ENCODE assay signal across 11 cellular contexts in genomic region chr12:109760031-109760929, GRCh38. TPM values are rescaled to one million over a fixed set of nuclear protein-coding genes. Genes with fewer than 3 reads are reported as not detected.
DNase-seq lines count a peak whose midpoint lies in the region; ATAC-seq and TF ChIP-seq lines count a peak whose summit lies in the region.
"Had no signal": no experiment of that assay in that cellular context is flagged by ENCODE, and none has a peak within 500 bp of the region (broad histone marks: within the 10 kb centered on the region; RNA-seq: fewer than 3 reads in every experiment).

No MANE protein-coding gene starts in this region.

- peak overlapping the region in 42 of 59 donors; percentile 4 to 74 (median 50) for H3K27ac ChIP-seq in dorsolateral prefrontal cortex
- H3K27ac ChIP-seq: KMS-11 had no signal

- peaks cover 21% of the 10 kb centered on the region for H3K9me3 Mint-ChIP-seq in nephron progenitor cell
- peaks cover 21% of the 10 kb centered on the region for H3K9me3 Mint-ChIP-seq in activated CD4-positive, alpha-beta T cell treated with anti-CD3 and anti-CD28 coated beads for 36 hours (ENCODE audit: low read depth)

- H3K27ac Mint-ChIP-seq in nephron progenitor cell = no peak overlapping the region
- H3K27ac Mint-ChIP-seq in activated CD4-positive, alpha-beta T cell treated with anti-CD3 and anti-CD28 coated beads for 36 hours = no peak overlapping the region
- H3K27ac Mint-ChIP-seq: activated naive CD4-positive, alpha-beta T cell treated with anti-CD3 and anti-CD28 coated beads, Interleukin-2, amount 50 U/mL, for 24 hours had no signal

- DNase-seq in DMS 273 treated with DMSO at 0.1 percent for 48 hours (lab: John Stamatoyannopoulos, UW) (peak; percentile 23), NCI-H2029 treated with DMSO at 0.1 percent for 48 hours (lab: John Stamatoyannopoulos, UW) (peak; percentile 76), dorsolateral prefrontal cortex (peak in 7 of 10 donors; percentile 18 to 45 (median 40)), nephron progenitor cell (peak; percentile 1), ureter (ENCODE audit: low spot score) (no peak), NCI-H2107 (lab: John Stamatoyannopoulos, UW) (no peak)
- no peak for DNase-seq in activated CD4-positive, alpha-beta T cell treated with anti-CD3 and anti-CD28 coated beads for 36 hours
- DNase-seq: T-helper 9 cell had no signal

- CTCF ChIA-PET in activated CD4-positive, alpha-beta T cell treated with anti-CD3 and anti-CD28 coated beads for 36 hours (lab: Charles Lee) = interaction anchor here (0.6 kb wide), 1 partner anchor 162 kb away, joined by 3 read pairs; no protein-coding TSS in a partner anchor

- no peaks in the 10 kb centered on the region for H3K27me3 Mint-ChIP-seq in nephron progenitor cell (ENCODE audit: low read depth, poor library complexity)
- H3K27me3 Mint-ChIP-seq in activated CD4-positive, alpha-beta T cell treated with anti-CD3 and anti-CD28 coated beads for 36 hours = peaks cover 4% of the 10 kb centered on the region
- H3K27me3 Mint-ChIP-seq: activated naive CD4-positive, alpha-beta T cell treated with anti-CD3 and anti-CD28 coated beads, Interleukin-2, amount 50 U/mL, for 24 hours had no signal

- H3K4me3 Mint-ChIP-seq in nephron progenitor cell = no peak overlapping the region
- H3K4me3 Mint-ChIP-seq in activated CD4-positive, alpha-beta T cell treated with anti-CD3 and anti-CD28 coated beads for 36 hours = no peak overlapping the region
- H3K4me3 Mint-ChIP-seq: activated naive CD4-positive, alpha-beta T cell treated with anti-CD3 and anti-CD28 coated beads, Interleukin-2, amount 50 U/mL, for 24 hours had no signal

- POLR2A ChIA-PET in activated CD4-positive, alpha-beta T cell treated with anti-CD3 and anti-CD28 coated beads for 36 hours (lab: Charles Lee) = no interaction called here

- no peak overlapping the region for H3K4me3 ChIP-seq in dorsolateral prefrontal cortex

- intact Hi-C loops in dorsolateral prefrontal cortex (cut with DNase I) = no loop called here
- intact Hi-C loops in activated CD4-positive, alpha-beta T cell treated with anti-CD3 and anti-CD28 coated beads for 36 hours (cut with DNase I, micrococcal nuclease) = no loop called here

- H3K36me3 Mint-ChIP-seq in nephron progenitor cell (ENCODE audit: low read depth) = peaks cover 16% of the 10 kb centered on the region
- H3K36me3 Mint-ChIP-seq in activated CD4-positive, alpha-beta T cell treated with anti-CD3 and anti-CD28 coated beads for 36 hours (ENCODE audit: low read depth) = peaks cover 5% of the 10 kb centered on the region

- TF ChIP-seq CTCF in dorsolateral prefrontal cortex (IDR thresholded peaks at IDR 0.05 in 54 of 56, conservative IDR thresholded peaks at IDR 0.05 in 2 of 56; ENCODE audit: low read depth in 1 of 56, partially characterized antibody in 56 of 56) = no peak
- TF ChIP-seq CTCF in nephron progenitor cell (IDR thresholded peaks at IDR 0.05) = no peak

- H3K4me1 Mint-ChIP-seq in nephron progenitor cell = peaks cover 15% of the 10 kb centered on the region
- peaks cover 5% of the 10 kb centered on the region for H3K4me1 Mint-ChIP-seq in activated CD4-positive, alpha-beta T cell treated with anti-CD3 and anti-CD28 coated beads for 36 hours

- no peak for ATAC-seq in activated CD4-positive, alpha-beta T cell treated with anti-CD3 and anti-CD28 coated beads for 36 hours
- no peak for ATAC-seq in GM21367 (IDR thresholded peaks at IDR 0.05; ENCODE audit: unreplicated experiment)

- no peaks in the 10 kb centered on the region for H3K27me3 ChIP-seq in dorsolateral prefrontal cortex

RNA-seq across cellular contexts. Expression of gene FAM222A, which starts 46.7 kb away (rescaled TPM):
- total RNA-seq in dorsolateral prefrontal cortex (10 to 100 TPM; 10.4 to 85.9 (median 23.1) TPM), ureter (0.73 TPM)
- under 1 TPM; 0.39 to 0.53 TPM for total RNA-seq in activated CD4-positive, alpha-beta T cell treated with anti-CD3 and anti-CD28 coated beads for 36 hours

Comparison
In these comparisons a context has a peak if more than half of its experiments do, and no peak if none do; other contexts are left out.
1. DNase-seq: peak in DMS 273 treated with DMSO at 0.1 percent for 48 hours (single experiment), NCI-H2029 treated with DMSO at 0.1 percent for 48 hours (single experiment), dorsolateral prefrontal cortex (7 of 10) and nephron progenitor cell (single experiment); none in activated CD4-positive, alpha-beta T cell treated with anti-CD3 and anti-CD28 coated beads for 36 hours (single experiment), ureter (single experiment) and NCI-H2107 (single experiment).